13 cellular contexts compared by ENCODE assay signal in the genomic region with DNA sequence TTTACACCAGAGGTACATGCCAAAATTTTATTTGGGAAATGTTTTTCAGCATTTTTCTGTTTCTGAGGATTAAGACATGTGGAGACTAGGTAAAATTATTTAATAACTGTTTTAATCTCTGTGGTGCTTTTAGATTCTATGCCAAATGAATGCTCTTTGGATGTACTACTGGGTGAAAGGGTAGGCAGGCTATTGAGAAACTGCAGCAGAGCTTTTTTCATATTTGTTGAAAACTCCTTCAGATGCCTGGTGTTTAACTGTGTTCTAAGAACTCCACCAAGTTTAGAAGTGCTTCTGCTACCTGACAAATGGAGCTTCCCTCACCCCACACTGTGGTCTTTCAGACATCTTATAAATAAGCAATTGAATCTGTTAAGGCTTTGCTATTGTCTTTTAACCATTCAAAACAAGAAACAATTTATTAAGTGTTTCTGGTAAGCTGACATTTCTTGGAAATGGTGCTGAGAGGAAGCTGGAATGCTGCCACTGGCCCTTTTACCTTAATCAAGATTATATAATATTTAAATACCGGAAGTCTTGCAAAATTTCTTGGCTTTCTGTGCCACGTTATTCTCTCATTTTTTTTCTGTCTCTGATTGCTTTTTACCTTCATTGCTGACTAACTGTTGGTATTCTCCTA.
"Had no signal": no experiment of that assay in that cellular context is flagged by ENCODE, and none has a peak within 500 bp of the region (broad histone marks: within the 10 kb centered on the region; RNA-seq: fewer than 3 reads in every experiment).

No MANE protein-coding gene starts in this region.

- H3K36me3 Mint-ChIP-seq: mesothelial cell of epicardium; stimulated activated memory B cell treated with anti-CD40 and anti-IgM and Interleukin-4, amounts not matched to agents 10 μg/mL and 1 μg/mL and 100 μg/mL, for 72 hours; T-cell had no signal

- H3K4me1 ChIP-seq: esophagus squamous epithelium, spleen had no signal

- H3K27me3 Mint-ChIP-seq: activated CD8-positive, alpha-beta T cell treated with anti-CD3 and anti-CD28 coated beads for 36 hours; activated naive CD8-positive, alpha-beta T cell treated with anti-CD3 and anti-CD28 coated beads, Interleukin-2, amount 50 U/mL, for 24 hours; stimulated activated memory B cell treated with anti-CD40 and anti-IgM and Interleukin-4, amounts not matched to agents 10 μg/mL and 1 μg/mL and 100 μg/mL, for 72 hours had no signal

- H3K36me3 ChIP-seq: esophagus squamous epithelium, spleen had no signal

- H3K9me3 Mint-ChIP-seq: stimulated activated memory B cell treated with anti-CD40 and anti-IgM and Interleukin-4, amounts not matched to agents 10 μg/mL and 1 μg/mL and 100 μg/mL, for 72 hours; T-cell had no signal

- DNase-seq: activated CD8-positive, alpha-beta memory T cell treated with anti-CD3 and anti-CD28 coated beads, Interleukin-2, amount 50 U/mL, for 4 hours; activated CD8-positive, alpha-beta T cell treated with anti-CD3 and anti-CD28 coated beads for 36 hours; activated naive CD4-positive, alpha-beta T cell treated with Interleukin-2 at 50 U/mL for 16 hours; activated naive CD8-positive, alpha-beta T cell treated with anti-CD3 and anti-CD28 coated beads, Interleukin-2, amount 50 U/mL, for 24 hours; activated T-cell treated with anti-CD3 and anti-CD28 coated beads, Interleukin-2, amount 50 U/mL, for 72 hours; esophagus squamous epithelium; kidney; posterior cingulate gyrus; spleen; stimulated activated CD4-positive, alpha-beta T cell treated with anti-CD3 and anti-CD28 coated beads, Interleukin-1b, Interleukin-23, amount 100 ng/mL, for 48 hours; T-cell had no signal

- H3K4me3 Mint-ChIP-seq: activated CD8-positive, alpha-beta T cell treated with anti-CD3 and anti-CD28 coated beads for 36 hours; activated naive CD8-positive, alpha-beta T cell treated with anti-CD3 and anti-CD28 coated beads, Interleukin-2, amount 50 U/mL, for 24 hours; activated T-cell treated with anti-CD3 and anti-CD28 coated beads, Interleukin-2, amount 50 U/mL, for 72 hours; mesothelial cell of epicardium; stimulated activated memory B cell treated with anti-CD40 and anti-IgM and Interleukin-4, amounts not matched to agents 10 μg/mL and 1 μg/mL and 100 μg/mL, for 72 hours; T-cell had no signal

- H3K27ac ChIP-seq: spleen had no signal

- H3K9me3 ChIP-seq: esophagus squamous epithelium had no signal

- H3K27me3 ChIP-seq: esophagus squamous epithelium had no signal

- H3K27ac Mint-ChIP-seq: activated CD8-positive, alpha-beta T cell treated with anti-CD3 and anti-CD28 coated beads for 36 hours; activated naive CD8-positive, alpha-beta T cell treated with anti-CD3 and anti-CD28 coated beads, Interleukin-2, amount 50 U/mL, for 24 hours; activated T-cell treated with anti-CD3 and anti-CD28 coated beads, Interleukin-2, amount 50 U/mL, for 72 hours; mesothelial cell of epicardium; stimulated activated memory B cell treated with anti-CD40 and anti-IgM and Interleukin-4, amounts not matched to agents 10 μg/mL and 1 μg/mL and 100 μg/mL, for 72 hours had no signal

- H3K4me3 ChIP-seq: esophagus squamous epithelium, spleen had no signal

- ATAC-seq: activated CD8-positive, alpha-beta T cell treated with anti-CD3 and anti-CD28 coated beads for 36 hours; activated naive CD8-positive, alpha-beta T cell treated with anti-CD3 and anti-CD28 coated beads, Interleukin-2, amount 50 U/mL, for 24 hours; activated T-cell treated with anti-CD3 and anti-CD28 coated beads, Interleukin-2, amount 50 U/mL, for 72 hours; stimulated activated memory B cell treated with anti-CD40 and anti-IgM and Interleukin-4, amounts not matched to agents 10 μg/mL and 1 μg/mL and 100 μg/mL, for 72 hours; T-cell had no signal
